18 cellular contexts compared by ENCODE assay signal in the genomic region with DNA sequence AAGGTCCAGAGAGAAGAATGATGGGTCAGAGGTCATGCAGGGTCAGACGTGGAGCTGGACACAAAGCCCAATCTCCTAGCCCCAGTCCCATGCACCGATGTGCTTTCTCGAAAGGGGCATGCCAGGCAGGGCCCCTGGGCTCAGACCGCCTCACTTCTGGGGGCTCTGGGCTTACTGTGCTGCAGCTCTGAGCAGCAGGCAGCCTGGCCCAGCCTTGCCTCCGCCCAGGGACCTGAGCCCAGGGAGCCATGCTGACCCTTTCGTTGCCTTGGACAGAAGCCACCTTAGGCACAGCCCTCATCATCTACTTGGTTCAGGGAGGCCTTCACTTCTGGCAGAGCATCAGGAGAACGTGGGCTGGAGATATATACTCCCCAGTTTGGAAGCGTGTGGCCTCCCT.
DNase-seq lines count a peak whose midpoint lies in the region; ATAC-seq and TF ChIP-seq lines count a peak whose summit lies in the region.
"Had no signal": no experiment of that assay in that cellular context is flagged by ENCODE, and none has a peak within 500 bp of the region (broad histone marks: within the 10 kb centered on the region; RNA-seq: fewer than 3 reads in every experiment).

No MANE protein-coding gene starts in this region.

- no peaks in the 10 kb centered on the region for H3K9me3 Mint-ChIP-seq in chondrocyte (ENCODE audit: low read depth)
- no peaks in the 10 kb centered on the region for H3K9me3 Mint-ChIP-seq in stimulated activated naive CD8-positive, alpha-beta T cell treated with anti-CD3 and anti-CD28 coated beads, Interleukin-15, amount 100 ng/mL, for 72 hours
- H3K9me3 Mint-ChIP-seq: activated naive CD8-positive, alpha-beta T cell treated with anti-CD3 and anti-CD28 coated beads, Interleukin-2, amount 10 ng/mL, durations not matched to agents 7 days and 5 days; activated T-cell treated with anti-CD3 and anti-CD28 coated beads, Interleukin-2, amount 50 U/mL, for 72 hours; type B pancreatic cell had no signal

- TF ChIP-seq CTCF in chondrocyte (IDR thresholded peaks at IDR 0.05): no peak
- TF ChIP-seq CTCF in upper lobe of left lung (IDR thresholded peaks at IDR 0.05): no peak

- peaks cover 35% of the 10 kb centered on the region for H3K4me1 Mint-ChIP-seq in chondrocyte (ENCODE audit: low read depth)
- peaks cover 25% of the 10 kb centered on the region for H3K4me1 Mint-ChIP-seq in stimulated activated naive CD8-positive, alpha-beta T cell treated with anti-CD3 and anti-CD28 coated beads, Interleukin-15, amount 100 ng/mL, for 72 hours

- ATAC-seq in Right ventricle myocardium superior (ENCODE audit: poor library complexity): no peak
- no peak for ATAC-seq in upper lobe of left lung (ENCODE audit: low FRiP score in 2 of 2)
- no peak for ATAC-seq in stimulated activated naive CD8-positive, alpha-beta T cell treated with anti-CD3 and anti-CD28 coated beads, Interleukin-15, amount 100 ng/mL, for 72 hours
- ATAC-seq in GM21717 (IDR thresholded peaks at IDR 0.05; ENCODE audit: unreplicated experiment): no peak
- ATAC-seq: activated T-cell treated with anti-CD3 and anti-CD28 coated beads, Interleukin-2, amount 50 U/mL, for 72 hours had no signal

- no peak overlapping the region for H2BK12ac ChIP-seq in neuronal stem cell (ENCODE audit: low read length)

- H3K79me1 ChIP-seq in neuronal stem cell (ENCODE audit: low read depth, low read length): no peaks in the 10 kb centered on the region

- no CpG with 5 or more reads among the region's 8 CpGs for WGBS in neuronal stem cell (ENCODE audit: extremely low coverage in 2 of 2, insufficient read length in 2 of 2, insufficient replicate concordance in 1 of 2), 2 donors
- WGBS in upper lobe of left lung, 2 donors: 83% methylated on average over 2 to 8 of the region's 8 CpGs

- H3K4me2 ChIP-seq in neuronal stem cell (ENCODE audit: insufficient read depth, low read length, poor library complexity, severe bottlenecking): no peak overlapping the region

- H4K91ac ChIP-seq in neuronal stem cell (ENCODE audit: low read depth, low read length, poor library complexity): no peak overlapping the region

- H2AFZ ChIP-seq in neuronal stem cell (ENCODE audit: low read length): no peak overlapping the region

- H3K4ac ChIP-seq in neuronal stem cell (ENCODE audit: low read length): no peak overlapping the region

- TF ChIP-seq POLR2A in upper lobe of left lung (IDR thresholded peaks at IDR 0.05): no peak

- H4K8ac ChIP-seq in neuronal stem cell (ENCODE audit: low read depth, low read length): peak overlapping the region; percentile 10

- H3K36me3 Mint-ChIP-seq in chondrocyte (ENCODE audit: low read depth): no peaks in the 10 kb centered on the region
- H3K36me3 Mint-ChIP-seq: type B pancreatic cell had no signal

- intact Hi-C loops in Right ventricle myocardium superior (cut with DNase I) (no loop called here), cardiac septum (cut with DNase I) (loop anchor here (5.0 kb wide), 2 partner anchors 86 to 161 kb away; a partner anchor contains a TSS)

- no peak overlapping the region for H3K27ac ChIP-seq in neuronal stem cell (replicated peaks; ENCODE audit: low read length)
- H3K27ac ChIP-seq in upper lobe of left lung: peak overlapping the region; percentile 47 to 86 (median 74)
- H3K27ac ChIP-seq: brain microvascular endothelial cell had no signal

- peak overlapping the region; percentile 60 for H3K18ac ChIP-seq in neuronal stem cell (ENCODE audit: low read length)

- TF ChIP-seq EP300 in upper lobe of left lung (IDR thresholded peaks at IDR 0.05): no peak

- H3K4me3 Mint-ChIP-seq in chondrocyte (ENCODE audit: unreplicated experiment): no peak overlapping the region
- no peak overlapping the region for H3K4me3 Mint-ChIP-seq in stimulated activated naive CD8-positive, alpha-beta T cell treated with anti-CD3 and anti-CD28 coated beads, Interleukin-15, amount 100 ng/mL, for 72 hours
- H3K4me3 Mint-ChIP-seq: activated naive CD8-positive, alpha-beta T cell treated with anti-CD3 and anti-CD28 coated beads, Interleukin-2, amount 10 ng/mL, durations not matched to agents 7 days and 5 days; activated T-cell treated with anti-CD3 and anti-CD28 coated beads, Interleukin-2, amount 50 U/mL, for 72 hours; type B pancreatic cell had no signal

- DNase-seq in Right ventricle myocardium superior (peak; percentile 47), cardiac septum (ENCODE audit: low spot score) (no peak), chondrocyte (ENCODE audit: low spot score) (peak; percentile 68), neuronal stem cell (ENCODE audit: low spot score) (no peak), upper lobe of left lung (no peak), NCI-H1105 treated with DMSO at 0.1 percent for 48 hours (lab: John Stamatoyannopoulos, UW) (no peak)
- DNase-seq in stimulated activated naive CD8-positive, alpha-beta T cell treated with anti-CD3 and anti-CD28 coated beads, Interleukin-15, amount 100 ng/mL, for 72 hours: no peak
- DNase-seq: 8988T; activated CD4-positive, CD25-positive, alpha-beta regulatory T cell; activated naive CD8-positive, alpha-beta T cell treated with anti-CD3 and anti-CD28 coated beads, Interleukin-2, amount 10 ng/mL, durations not matched to agents 7 days and 5 days; activated T-cell treated with anti-CD3 and anti-CD28 coated beads, Interleukin-2, amount 50 U/mL, for 72 hours; brain microvascular endothelial cell; DMS79; erythroblast; SIG-M5; stimulated activated CD4-positive, alpha-beta T cell treated with anti-CD3 and anti-CD28 coated beads, Interleukin-4, amount 100 ng/mL, for 1 hour had no signal

- peak overlapping the region; percentile 50 for H2BK15ac ChIP-seq in neuronal stem cell (ENCODE audit: low read length)

- H3K4me3 ChIP-seq in neuronal stem cell (ENCODE audit: low read length in 2 of 2) (no peak overlapping the region), upper lobe of left lung (no peak overlapping the region)

- H3K27ac Mint-ChIP-seq in chondrocyte (ENCODE audit: unreplicated experiment): no peak overlapping the region
- H3K27ac Mint-ChIP-seq in stimulated activated naive CD8-positive, alpha-beta T cell treated with anti-CD3 and anti-CD28 coated beads, Interleukin-15, amount 100 ng/mL, for 72 hours: peak overlapping the region in 1 of 2 donors; percentile 48
- H3K27ac Mint-ChIP-seq: activated naive CD8-positive, alpha-beta T cell treated with anti-CD3 and anti-CD28 coated beads, Interleukin-2, amount 10 ng/mL, durations not matched to agents 7 days and 5 days; activated T-cell treated with anti-CD3 and anti-CD28 coated beads, Interleukin-2, amount 50 U/mL, for 72 hours; type B pancreatic cell had no signal

- H3K27me3 Mint-ChIP-seq in chondrocyte (ENCODE audit: low read depth): no peaks in the 10 kb centered on the region
- no peaks in the 10 kb centered on the region for H3K27me3 Mint-ChIP-seq in stimulated activated naive CD8-positive, alpha-beta T cell treated with anti-CD3 and anti-CD28 coated beads, Interleukin-15, amount 100 ng/mL, for 72 hours
- H3K27me3 Mint-ChIP-seq: activated naive CD8-positive, alpha-beta T cell treated with anti-CD3 and anti-CD28 coated beads, Interleukin-2, amount 10 ng/mL, durations not matched to agents 7 days and 5 days; type B pancreatic cell had no signal

- peak overlapping the region; percentile 77 for H3K23ac ChIP-seq in neuronal stem cell (ENCODE audit: low read depth, low read length, poor library complexity)

- H3K36me3 ChIP-seq in neuronal stem cell (replicated peaks in 1 of 2; ENCODE audit: control insufficient read depth in 2 of 2, insufficient read depth in 2 of 2, low read length in 2 of 2) (no peaks in the 10 kb centered on the region), upper lobe of left lung (no peaks in the 10 kb centered on the region)
- H3K36me3 ChIP-seq: brain microvascular endothelial cell had no signal

- no peak overlapping the region for H2AK5ac ChIP-seq in neuronal stem cell (ENCODE audit: low read depth, low read length)

- no peaks in the 10 kb centered on the region for H3K27me3 ChIP-seq in neuronal stem cell (ENCODE audit: control insufficient read depth in 3 of 3, insufficient read depth in 3 of 3, low read depth in 1 of 3, low read length in 3 of 3)
- no peaks in the 10 kb centered on the region for H3K27me3 ChIP-seq in upper lobe of left lung
- H3K27me3 ChIP-seq: brain microvascular endothelial cell had no signal

- H3K14ac ChIP-seq in neuronal stem cell (ENCODE audit: low read length): peak overlapping the region; percentile 10

- H2BK5ac ChIP-seq in neuronal stem cell (ENCODE audit: low read length): peak overlapping the region; percentile 7

- peak overlapping the region; percentile 14 for H2BK120ac ChIP-seq in neuronal stem cell (ENCODE audit: low read depth, low read length)

- H3K4me1 ChIP-seq in neuronal stem cell (ENCODE audit: control insufficient read depth in 2 of 2, insufficient read depth in 1 of 2, low read depth in 1 of 2, low read length in 2 of 2) (peaks cover 8 to 25% of the 10 kb centered on the region in 2 donors), upper lobe of left lung (peaks cover 70 to 81% (median 76%) of the 10 kb centered on the region in 4 donors)

- peak overlapping the region; percentile 7 for H3K9ac ChIP-seq in neuronal stem cell (ENCODE audit: low read depth, low read length, poor library complexity)

- H3K9me3 ChIP-seq in neuronal stem cell (replicated peaks in 1 of 2; ENCODE audit: control insufficient read depth in 2 of 2, insufficient read depth in 1 of 2, low read depth in 1 of 2, low read length in 2 of 2) (peaks cover 0 to 2% of the 10 kb centered on the region in 2 donors), upper lobe of left lung (no peaks in the 10 kb centered on the region)

Comparison
In these comparisons a context has a peak if more than half of its experiments do, and no peak if none do; other contexts are left out.
1. DNase-seq: peak in Right ventricle myocardium superior (single experiment) and chondrocyte (single experiment); none in cardiac septum (single experiment), neuronal stem cell (single experiment), upper lobe of left lung (0 of 2), stimulated activated naive CD8-positive, alpha-beta T cell treated with anti-CD3 and anti-CD28 coated beads, Interleukin-15, amount 100 ng/mL, for 72 hours (0 of 2) and NCI-H1105 treated with DMSO at 0.1 percent for 48 hours (single experiment).